ENCODE assay signal across 8 cellular contexts in genomic region chr16:30997000-30997886, GRCh38. TPM values are rescaled to one million over a fixed set of nuclear protein-coding genes. Genes with fewer than 3 reads are reported as not detected.
DNase-seq lines count a peak whose midpoint lies in the region; ATAC-seq and TF ChIP-seq lines count a peak whose summit lies in the region.

No MANE protein-coding gene starts in this region.

- H3K36me3 Mint-ChIP-seq in chondrocyte (ENCODE audit: low read depth) = no peaks in the 10 kb centered on the region

- H3K27me3 ChIP-seq in HAP-1 (ENCODE audit: low read depth) = no peaks in the 10 kb centered on the region

- peak overlapping the region; percentile 75 for H3K4me3 Mint-ChIP-seq in chondrocyte (ENCODE audit: unreplicated experiment)

- ATAC-seq in left lobe of liver = peak; percentile 81

- TF ChIP-seq CTCF in chondrocyte (IDR thresholded peaks at IDR 0.05) = no peak

- H3K9me3 ChIP-seq in HAP-1 = no peaks in the 10 kb centered on the region

- H3K4me3 ChIP-seq in HAP-1 = peak overlapping the region; percentile 9; the same call in 1 of the 2 replicates

- H3K9me3 Mint-ChIP-seq in chondrocyte (ENCODE audit: low read depth) = no peaks in the 10 kb centered on the region

- in situ Hi-C loops in HAP-1 (cut with MboI; ENCODE audit: low sequenced_read_pairs) = loop anchor here (10.0 kb wide), 2 partner anchors 448 to 868 kb away; partner anchors contain the start of gene ZNF843

- peak overlapping the region; percentile 90 for H3K27ac Mint-ChIP-seq in chondrocyte (ENCODE audit: unreplicated experiment)

- peak; percentile 44 for DNase-seq in ELF-1 (ENCODE audit: low read depth, low spot score)
- peak; percentile 42 to 85 for DNase-seq in HAP-1 (ENCODE audit: low spot score in 2 of 2)
- peak; percentile 29 for DNase-seq in NCI-H1105 (lab: John Stamatoyannopoulos, UW)
- DNase-seq in activated CD4-positive, CD25-positive, alpha-beta regulatory T cell treated with anti-CD3 and anti-CD28 coated beads, Interleukin-2, amount 50 U/mL, for 72 hours = peak; percentile 77
- DNase-seq in chondrocyte (ENCODE audit: low spot score) = no peak
- peak; percentile 94 for DNase-seq in left lobe of liver (ENCODE audit: low spot score)
- peak; percentile 71 to 88 for DNase-seq in stimulated activated CD4-positive, alpha-beta T cell treated with anti-CD3 and anti-CD28 coated beads, Interleukin-4, amount 100 ng/mL, for 4 hours
- DNase-seq in GF-D8 (lab: John Stamatoyannopoulos, UW) = no peak

- peaks cover 31% of the 10 kb centered on the region for H3K4me1 Mint-ChIP-seq in chondrocyte (ENCODE audit: low read depth)

- H3K4me1 ChIP-seq in HAP-1 = no peaks in the 10 kb centered on the region

- H3K36me3 ChIP-seq in HAP-1 (replicated peaks) = no peaks in the 10 kb centered on the region

- H3K27me3 Mint-ChIP-seq in chondrocyte (ENCODE audit: low read depth) = no peaks in the 10 kb centered on the region

RNA-seq across cellular contexts. Expression of gene HSD3B7, which starts 12.2 kb away (rescaled TPM):
- 10.8 to 12.4 TPM (median 12.3 TPM) in 3 replicates for total RNA-seq in chondrocyte
- 71.5 TPM for total RNA-seq in left lobe of liver

RNA-seq across cellular contexts. Expression of gene STX1B, which starts 13.2 kb away (rescaled TPM):
- total RNA-seq in chondrocyte = 1.4 to 4.0 TPM (median 1.7 TPM) in 3 replicates
- 4.2 TPM for total RNA-seq in left lobe of liver

RNA-seq across cellular contexts. Expression of gene STX4, which starts 36.1 kb away (rescaled TPM):
- total RNA-seq in chondrocyte = 43.4 to 54.1 TPM (median 48.0 TPM) in 3 replicates
- 24.6 TPM for total RNA-seq in left lobe of liver

RNA-seq across cellular contexts. Expression of gene SETD1A, which starts 39.7 kb away (rescaled TPM):
- total RNA-seq in chondrocyte (15.0 to 18.0 TPM (median 15.8 TPM) in 3 replicates), left lobe of liver (8.2 TPM)

RNA-seq across cellular contexts. Expression of gene ORAI3, which starts 48.4 kb away (rescaled TPM):
- total RNA-seq in chondrocyte (10.3 to 16.0 TPM (median 15.6 TPM) in 3 replicates), left lobe of liver (51.3 TPM)

Comparison
In these comparisons a context has a peak if more than half of its experiments do, and no peak if none do; other contexts are left out.
1. DNase-seq: peak in ELF-1 (single experiment), HAP-1 (2 of 2), NCI-H1105 (single experiment), activated CD4-positive, CD25-positive, alpha-beta regulatory T cell treated with anti-CD3 and anti-CD28 coated beads, Interleukin-2, amount 50 U/mL, for 72 hours (single experiment), left lobe of liver (single experiment) and stimulated activated CD4-positive, alpha-beta T cell treated with anti-CD3 and anti-CD28 coated beads, Interleukin-4, amount 100 ng/mL, for 4 hours (2 of 2); none in chondrocyte (single experiment) and GF-D8 (single experiment).